ENCODE assay signal across 8 cellular contexts in genomic region chr14:75258803-75259509, GRCh38. TPM values are rescaled to one million over a fixed set of nuclear protein-coding genes. Genes with fewer than 3 reads are reported as not detected.
DNase-seq lines count a peak whose midpoint lies in the region; ATAC-seq and TF ChIP-seq lines count a peak whose summit lies in the region.

No MANE protein-coding gene starts in this region.

- H2AFZ ChIP-seq in fibroblast of lung (ENCODE audit: low read length) = peak overlapping the region; percentile 51

- H3K27me3 ChIP-seq in fibroblast of lung (ENCODE audit: control insufficient read depth, insufficient read depth, low read length) = peaks cover 5% of the 10 kb centered on the region

- H3K36me3 Mint-ChIP-seq in activated T-helper 2 cell treated with anti-CD3 and anti-CD28 coated beads, Interferon-gamma antibody, Interleukin-2, Interleukin-4, amounts not matched to agents 10 μg/mL and 5 μg/mL and 100 μg/mL, durations not matched to agents 14 hours and 24 hours and 36 hours (ENCODE audit: low read depth) = no peaks in the 10 kb centered on the region
- no peaks in the 10 kb centered on the region for H3K36me3 Mint-ChIP-seq in naive B cell
- peaks cover 11% of the 10 kb centered on the region for H3K36me3 Mint-ChIP-seq in stimulated activated effector memory CD8-positive, alpha-beta T cell treated with anti-CD3 and anti-CD28 coated beads, Interleukin-12 subunit alpha, Interleukin-12 subunit beta, amount 100 ng/mL, for 72 hours

- no peaks in the 10 kb centered on the region for H3K79me2 ChIP-seq in fibroblast of lung (ENCODE audit: control insufficient read depth, insufficient read depth, low read length)

- peak overlapping the region; percentile 96 for H3K27ac Mint-ChIP-seq in activated T-helper 2 cell treated with anti-CD3 and anti-CD28 coated beads, Interferon-gamma antibody, Interleukin-2, Interleukin-4, amounts not matched to agents 10 μg/mL and 5 μg/mL and 100 μg/mL, durations not matched to agents 14 hours and 24 hours and 36 hours
- peak overlapping the region; percentile 98 to 100 (median 100) for H3K27ac Mint-ChIP-seq in naive B cell
- peak overlapping the region; percentile 97 for H3K27ac Mint-ChIP-seq in stimulated activated effector memory CD8-positive, alpha-beta T cell treated with anti-CD3 and anti-CD28 coated beads, Interleukin-12 subunit alpha, Interleukin-12 subunit beta, amount 100 ng/mL, for 72 hours

- peak overlapping the region; percentile 88 for H3K9ac ChIP-seq in fibroblast of lung (ENCODE audit: insufficient read depth, low read length)

- intact Hi-C loops in activated T-helper 2 cell treated with anti-CD3 and anti-CD28 coated beads, Interferon-gamma antibody, Interleukin-2, Interleukin-4, amounts not matched to agents 10 μg/mL and 5 μg/mL and 100 μg/mL, durations not matched to agents 14 hours and 24 hours and 36 hours (cut with micrococcal nuclease) = loop anchor here (1.0 kb wide), 3 partner anchors 10 to 35 kb away; partner anchors contain the start of gene FOS

- peaks cover 56% of the 10 kb centered on the region for H3K27me3 Mint-ChIP-seq in activated T-helper 2 cell treated with anti-CD3 and anti-CD28 coated beads, Interferon-gamma antibody, Interleukin-2, Interleukin-4, amounts not matched to agents 10 μg/mL and 5 μg/mL and 100 μg/mL, durations not matched to agents 14 hours and 24 hours and 36 hours (ENCODE audit: low read depth)
- H3K27me3 Mint-ChIP-seq in naive B cell = no peaks in the 10 kb centered on the region

- peaks cover 7% of the 10 kb centered on the region for H3K4me1 ChIP-seq in fibroblast of lung (ENCODE audit: control insufficient read depth, extremely low read depth, insufficient read depth, low read length)

- H3K4me3 ChIP-seq in fibroblast of lung (replicated peaks in 1 of 4; ENCODE audit: control extremely low read depth in 1 of 4, insufficient read depth in 1 of 4, low read depth in 3 of 4, low read length in 4 of 4) = peak overlapping the region; percentile 28 to 83 (median 47)

- peak overlapping the region; percentile 75 for H3K4me3 Mint-ChIP-seq in activated T-helper 2 cell treated with anti-CD3 and anti-CD28 coated beads, Interferon-gamma antibody, Interleukin-2, Interleukin-4, amounts not matched to agents 10 μg/mL and 5 μg/mL and 100 μg/mL, durations not matched to agents 14 hours and 24 hours and 36 hours (ENCODE audit: low read depth)
- peak overlapping the region; percentile 74 to 96 (median 94) for H3K4me3 Mint-ChIP-seq in naive B cell
- H3K4me3 Mint-ChIP-seq in stimulated activated effector memory CD8-positive, alpha-beta T cell treated with anti-CD3 and anti-CD28 coated beads, Interleukin-12 subunit alpha, Interleukin-12 subunit beta, amount 100 ng/mL, for 72 hours = peak overlapping the region; percentile 69

- peak; percentile 84 to 86 for ATAC-seq in naive B cell (ENCODE audit: low read depth in 2 of 2)
- peak; percentile 99 for ATAC-seq in stimulated activated effector memory CD8-positive, alpha-beta T cell treated with anti-CD3 and anti-CD28 coated beads, Interleukin-12 subunit alpha, Interleukin-12 subunit beta, amount 100 ng/mL, for 72 hours

- H3K9me3 Mint-ChIP-seq in activated T-helper 2 cell treated with anti-CD3 and anti-CD28 coated beads, Interferon-gamma antibody, Interleukin-2, Interleukin-4, amounts not matched to agents 10 μg/mL and 5 μg/mL and 100 μg/mL, durations not matched to agents 14 hours and 24 hours and 36 hours = no peaks in the 10 kb centered on the region
- H3K9me3 Mint-ChIP-seq in naive B cell = no peaks in the 10 kb centered on the region
- no peaks in the 10 kb centered on the region for H3K9me3 Mint-ChIP-seq in stimulated activated effector memory CD8-positive, alpha-beta T cell treated with anti-CD3 and anti-CD28 coated beads, Interleukin-12 subunit alpha, Interleukin-12 subunit beta, amount 100 ng/mL, for 72 hours

- no peaks in the 10 kb centered on the region for H4K20me1 ChIP-seq in fibroblast of lung (ENCODE audit: control insufficient read depth, extremely low read depth, insufficient read depth, low read length)

- no peaks in the 10 kb centered on the region for H3K9me3 ChIP-seq in fibroblast of lung (ENCODE audit: control insufficient read depth, insufficient read depth, low read depth, low read length)

- peak overlapping the region; percentile 97 for H3K4me2 ChIP-seq in fibroblast of lung (ENCODE audit: extremely low read depth, insufficient read depth, low read length)

- DNase-seq in DMS79 treated with DMSO at 0.1 percent for 48 hours (lab: John Stamatoyannopoulos, UW) = peak; percentile 99
- DNase-seq in GOT3 (lab: John Stamatoyannopoulos, UW) = peak; percentile 80
- DNase-seq in LHCN-M2 (ENCODE audit: low read depth) = peak; percentile 100
- DNase-seq in RPMI7951 (ENCODE audit: low read depth) = peak; percentile 99
- peak; percentile 99 for DNase-seq in activated T-helper 2 cell treated with anti-CD3 and anti-CD28 coated beads, Interferon-gamma antibody, Interleukin-2, Interleukin-4, amounts not matched to agents 10 μg/mL and 5 μg/mL and 100 μg/mL, durations not matched to agents 14 hours and 24 hours and 36 hours (ENCODE audit: low spot score)
- DNase-seq in fibroblast of lung (ENCODE audit: low read depth in 2 of 2) = peak; percentile 99 to 100
- DNase-seq in naive B cell = peak; percentile 100
- peak; percentile 92 to 99 for DNase-seq in stimulated activated effector memory CD8-positive, alpha-beta T cell treated with anti-CD3 and anti-CD28 coated beads, Interleukin-12 subunit alpha, Interleukin-12 subunit beta, amount 100 ng/mL, for 72 hours (ENCODE audit: low spot score in 2 of 2)

- peaks cover 30% of the 10 kb centered on the region for H3K4me1 Mint-ChIP-seq in activated T-helper 2 cell treated with anti-CD3 and anti-CD28 coated beads, Interferon-gamma antibody, Interleukin-2, Interleukin-4, amounts not matched to agents 10 μg/mL and 5 μg/mL and 100 μg/mL, durations not matched to agents 14 hours and 24 hours and 36 hours (ENCODE audit: low read depth)
- H3K4me1 Mint-ChIP-seq in naive B cell = peaks cover 22 to 29% (median 28%) of the 10 kb centered on the region in 3 donors
- peaks cover 33% of the 10 kb centered on the region for H3K4me1 Mint-ChIP-seq in stimulated activated effector memory CD8-positive, alpha-beta T cell treated with anti-CD3 and anti-CD28 coated beads, Interleukin-12 subunit alpha, Interleukin-12 subunit beta, amount 100 ng/mL, for 72 hours

- H3K36me3 ChIP-seq in fibroblast of lung (ENCODE audit: control insufficient read depth, insufficient read depth, low read length) = no peaks in the 10 kb centered on the region

- H3K27ac ChIP-seq in fibroblast of lung (ENCODE audit: insufficient read depth, low read length) = peak overlapping the region; percentile 99

- TF ChIP-seq CTCF in fibroblast of lung (conservative IDR thresholded peaks at IDR 0.05 in 1 of 2, IDR thresholded peaks at IDR 0.05 in 1 of 2; ENCODE audit: low read depth in 1 of 2, low read length in 2 of 2) = no peak

RNA-seq across cellular contexts. Expression of gene FOS, which starts 19.7 kb away (rescaled TPM):
- 5.6 and 8.9 TPM in 2 replicates for total RNA-seq in LHCN-M2 (2014; rRNA removed)
- polyA plus RNA-seq in LHCN-M2 (2012) = 0.58 TPM
- total RNA-seq in RPMI7951 (2014; rRNA removed; shearing (Covaris generic)) = 6.9 and 7.7 TPM in 2 replicates
- total RNA-seq in activated T-helper 2 cell treated with anti-CD3 and anti-CD28 coated beads, Interferon-gamma antibody, Interleukin-2, Interleukin-4, amounts not matched to agents 10 μg/mL and 5 μg/mL and 100 μg/mL, durations not matched to agents 14 hours and 24 hours and 36 hours = 24.7 and 27.8 TPM in 2 replicates
- total RNA-seq in fibroblast of lung = 71.4 and 178 TPM in 2 replicates
- 24.6 and 347 TPM in 2 replicates for polyA plus RNA-seq in fibroblast of lung
- 20.7 and 373 TPM in 2 replicates for polyA plus RNA-seq in fibroblast of lung (2012)
- polyA minus RNA-seq in fibroblast of lung (ENCODE audit: low replicate concordance) = 80.6 and 399 TPM in 2 replicates
- 1,000 to 10,000 TPM in 5 of 6 donors, 100 to 1,000 TPM in 1; 863 to 3,933 (median 2,927) TPM for polyA plus RNA-seq in naive B cell (ENCODE audit: low read depth in 6 of 6)

Comparison
In these comparisons a context has a peak if more than half of its experiments do, and no peak if none do; other contexts are left out.
1. Peak in every context shown above with its lines: DNase-seq, ATAC-seq, H3K4me3 ChIP-seq and H3K27ac ChIP-seq.